ENCODE assay signal across 15 cellular contexts in genomic region chr4:1862961-1863296, GRCh38. TPM values are rescaled to one million over a fixed set of nuclear protein-coding genes. Genes with fewer than 3 reads are reported as not detected.
DNase-seq lines count a peak whose midpoint lies in the region; ATAC-seq, FAIRE-seq and TF ChIP-seq lines count a peak whose summit lies in the region.
"Had no signal": no experiment of that assay in that cellular context is flagged by ENCODE, and none has a peak within 500 bp of the region (broad histone marks: within the 10 kb centered on the region; RNA-seq: fewer than 3 reads in every experiment).

No MANE protein-coding gene starts in this region.

- no peaks in the 10 kb centered on the region for H3K9me3 Mint-ChIP-seq in T-helper 2 cell treated with Interferon-gamma antibody and Interleukin-4, amounts not matched to agents 5 μg/mL and 100 μg/mL, for 36 hours
- no peaks in the 10 kb centered on the region for H3K9me3 Mint-ChIP-seq in IgD-negative memory B cell
- no peaks in the 10 kb centered on the region for H3K9me3 Mint-ChIP-seq in neural progenitor cell

- peaks cover 13% of the 10 kb centered on the region for H3K4me1 Mint-ChIP-seq in T-helper 2 cell treated with Interferon-gamma antibody and Interleukin-4, amounts not matched to agents 5 μg/mL and 100 μg/mL, for 36 hours (ENCODE audit: low read depth)
- peaks cover 7 to 11% (median 7%) of the 10 kb centered on the region in 3 donors for H3K4me1 Mint-ChIP-seq in IgD-negative memory B cell
- peaks cover 67% of the 10 kb centered on the region for H3K4me1 Mint-ChIP-seq in neural progenitor cell

- H3K27me3 ChIP-seq in K562 (ENCODE audit: control insufficient read depth in 2 of 2, insufficient read depth in 2 of 2, low read length in 2 of 2) (no peaks in the 10 kb centered on the region), neural progenitor cell (peaks cover 89% of the 10 kb centered on the region)

- peak overlapping the region; percentile 59 for H3K4me3 Mint-ChIP-seq in T-helper 2 cell treated with Interferon-gamma antibody and Interleukin-4, amounts not matched to agents 5 μg/mL and 100 μg/mL, for 36 hours
- peak overlapping the region; percentile 15 to 79 (median 69) for H3K4me3 Mint-ChIP-seq in IgD-negative memory B cell
- peak overlapping the region; percentile 76 for H3K4me3 Mint-ChIP-seq in neural progenitor cell

- no peak for TF ChIP-seq POLR2A in K562 (conservative IDR thresholded peaks at IDR 0.05)

- H3K27me3 Mint-ChIP-seq in T-helper 2 cell treated with Interferon-gamma antibody and Interleukin-4, amounts not matched to agents 5 μg/mL and 100 μg/mL, for 36 hours (ENCODE audit: low read depth) = no peaks in the 10 kb centered on the region
- H3K27me3 Mint-ChIP-seq in IgD-negative memory B cell (peaks cover 3% of the 10 kb centered on the region), neural progenitor cell (ENCODE audit: insufficient read depth, low read depth) (peaks cover 8% of the 10 kb centered on the region)

- 52% methylated on average over 10 of the region's 14 CpGs for WGBS in K562 (ENCODE audit: insufficient coverage, low coverage, missing lambda C conversion rate)

- H3K9me1 ChIP-seq in K562 (ENCODE audit: control insufficient read depth, insufficient read depth, low read length) = no peaks in the 10 kb centered on the region

- H3K27ac Mint-ChIP-seq in T-helper 2 cell treated with Interferon-gamma antibody and Interleukin-4, amounts not matched to agents 5 μg/mL and 100 μg/mL, for 36 hours = peak overlapping the region; percentile 31
- H3K27ac Mint-ChIP-seq in IgD-negative memory B cell = peak overlapping the region in 2 of 3 donors; percentile 15 to 53
- H3K27ac Mint-ChIP-seq in neural progenitor cell = peak overlapping the region; percentile 98

- H3K9me3 ChIP-seq in K562 (replicated peaks; ENCODE audit: control insufficient read depth, insufficient read depth, low read depth, low read length) = no peaks in the 10 kb centered on the region
- H3K9me3 ChIP-seq in neural progenitor cell (ENCODE audit: low read depth) = no peaks in the 10 kb centered on the region

- ATAC-seq in K562 (no peak), HG02970 (IDR thresholded peaks at IDR 0.05; ENCODE audit: low FRiP score, unreplicated experiment) (no peak)

- no peak for DNase-seq in T-helper 2 cell treated with Interferon-gamma antibody and Interleukin-4, amounts not matched to agents 5 μg/mL and 100 μg/mL, for 36 hours (ENCODE audit: low spot score)
- DNase-seq in T-helper 2 cell = no peak
- DNase-seq in K562 (ENCODE audit: extremely low read depth in 1 of 4, low spot score in 3 of 4) = no peak
- no peak for DNase-seq in neural progenitor cell (ENCODE audit: low spot score)
- no peak for DNase-seq in RCC 7860 (ENCODE audit: low spot score)
- DNase-seq in DMS153 (lab: John Stamatoyannopoulos, UW) = no peak
- DNase-seq: amygdala, COR-L47, left colon, NCI-H1092 treated with DMSO at 0.1 percent for 48 hours, Right ventricle myocardium superior had no signal

- peak overlapping the region in 1 of 2 experiments; percentile 78; a peak in 2 of 4 replicates for H3K9ac ChIP-seq in K562 (ENCODE audit: insufficient read depth in 1 of 2, low read depth in 2 of 2, low read length in 2 of 2)
- no peak overlapping the region for H3K9ac ChIP-seq in neural progenitor cell

- H3K36me3 ChIP-seq in K562 (ENCODE audit: control insufficient read depth, insufficient read depth, low read length) (no peaks in the 10 kb centered on the region; the same call in 2 of the 3 replicates), neural progenitor cell (no peaks in the 10 kb centered on the region)

- H3K4me2 ChIP-seq in K562 (ENCODE audit: insufficient read depth, low read length) (no peak overlapping the region), neural progenitor cell (peak overlapping the region; percentile 62)

- in situ Hi-C loops in K562 (cut with MboI) = no loop called here

- TF ChIP-seq RAD21 in K562 (CRISPR knock-in tag; conservative IDR thresholded peaks at IDR 0.05 in 1 of 2, IDR thresholded peaks at IDR 0.05 in 1 of 2) = no peak

- POLR2A ChIA-PET in K562 (lab: Yijun Ruan, JAX) = interaction anchor here (1.0 to 1.2 kb wide), 2 partner anchors 11 to 18 kb away, joined by 3 to 4 read pairs; no protein-coding TSS in a partner anchor

- H3K27ac ChIP-seq in K562 (ENCODE audit: extremely low read depth, low read depth, low read length) (no peak overlapping the region), neural progenitor cell (no peak overlapping the region)
- H3K27ac ChIP-seq: 22Rv1, epithelial cell of prostate had no signal

- CTCF ChIA-PET in K562 (lab: Yijun Ruan, JAX; ENCODE audit: low intra/inter-chr PET ratio) = interaction anchor here (0.6 kb wide), 1 partner anchor 37 kb away, joined by 4 read pairs; no protein-coding TSS in a partner anchor

- BruUV-seq in K562 (replicated peaks; lab: Mats Ljungman, UMichigan) = no TSS peak

- FAIRE-seq in K562 (lab: Jason Lieb, UNC) (peak; percentile 65), RCC 7860 (lab: Jason Lieb, UNC) (no peak)

- peaks cover 15 to 39% of the 10 kb centered on the region in 2 experiments for H3K4me1 ChIP-seq in K562 (replicated peaks in 1 of 2; ENCODE audit: control insufficient read depth in 2 of 2, insufficient read depth in 2 of 2, low read length in 2 of 2)
- H3K4me1 ChIP-seq in neural progenitor cell = peaks cover 44% of the 10 kb centered on the region

- H3K36me3 Mint-ChIP-seq in T-helper 2 cell treated with Interferon-gamma antibody and Interleukin-4, amounts not matched to agents 5 μg/mL and 100 μg/mL, for 36 hours (ENCODE audit: low read depth) = no peaks in the 10 kb centered on the region
- H3K36me3 Mint-ChIP-seq in IgD-negative memory B cell (no peaks in the 10 kb centered on the region), neural progenitor cell (no peaks in the 10 kb centered on the region)

- H4K20me1 ChIP-seq in K562 (replicated peaks; ENCODE audit: control insufficient read depth, insufficient read depth, low read length) = no peaks in the 10 kb centered on the region
- H4K20me1 ChIP-seq in neural progenitor cell (ENCODE audit: low read depth) = peaks cover 26% of the 10 kb centered on the region

- H2AFZ ChIP-seq in K562 (ENCODE audit: low read depth, low read length) (peak overlapping the region; percentile 53), neural progenitor cell (replicated peaks) (no peak overlapping the region)

- peaks cover 2% of the 10 kb centered on the region; the same call in 1 of the 3 replicates for H3K79me2 ChIP-seq in K562 (ENCODE audit: control insufficient read depth, insufficient read depth, low read length)
- no peaks in the 10 kb centered on the region for H3K79me2 ChIP-seq in neural progenitor cell (ENCODE audit: low read depth)

- H3K4me3 ChIP-seq in K562 = no peak overlapping the region
- no peak overlapping the region for H3K4me3 ChIP-seq in neural progenitor cell

- TF ChIP-seq CTCF in K562 (IDR thresholded peaks at IDR 0.05 in 2 of 3, conservative IDR thresholded peaks at IDR 0.05 in 1 of 3; ENCODE audit: insufficient read depth in 2 of 3, low read depth in 1 of 3, low read length in 3 of 3) (no peak), neural progenitor cell (IDR thresholded peaks at IDR 0.05) (no peak)

- no peak for TF ChIP-seq EP300 in K562 (IDR thresholded peaks at IDR 0.05; ENCODE audit: low read length)

- intact Hi-C loops in K562 (cut with micrococcal nuclease) = no loop called here

- H3F3A ChIP-seq in neural progenitor cell (ENCODE audit: low read depth) = peaks cover 11% of the 10 kb centered on the region

TF ChIP-seq in K562, 482 proteins besides CTCF, POLR2A, EP300 and RAD21:
- TF ChIP-seq FUS (optimal IDR thresholded peaks at IDR 0.05; ENCODE audit: low read depth, low read length) = no peak

RNA-seq across cellular contexts. Expression of gene LETM1, which starts 7.0 kb away (rescaled TPM):
- polyA plus RNA-seq in IgD-negative memory B cell = 12.0 TPM
- total RNA-seq in K562 (2011; cell fraction: chromatin; rRNA removed; ENCODE audit: low replicate concordance) = 127 and 320 TPM in 2 replicates
- 226 and 230 TPM in 2 replicates for total RNA-seq in K562 (2011; cell fraction: nucleolus; rRNA removed)
- 127 and 144 TPM in 2 replicates for total RNA-seq in K562 (2011; cell fraction: nucleoplasm; rRNA removed)
- total RNA-seq in K562 (2014; rRNA removed) = 99.1 and 118 TPM in 2 replicates
- total RNA-seq in K562 (2014; rRNA removed; fragmentation: Illumina TruSeq; extraction: Trizol) = 26.9 and 33.1 TPM in 2 replicates
- 48.3 and 49.6 TPM in 2 replicates for total RNA-seq in K562 (2015; rRNA removed; fragmentation: Illumina TruSeq; extraction: Trizol)
- total RNA-seq in K562 (2021) = 105 and 109 TPM in 2 replicates
- polyA plus RNA-seq in K562 (2011; rRNA removed) = 28.3 and 38.6 TPM in 2 replicates
- 25.3 and 48.8 TPM in 2 replicates for polyA plus RNA-seq in K562 (2011; cell fraction: cytosol; rRNA removed)
- 122 and 226 TPM in 2 replicates for polyA plus RNA-seq in K562 (2011; cell fraction: nucleus; rRNA removed)
- 34.0 and 53.2 TPM in 2 replicates for polyA plus RNA-seq in K562 (2012)
- 35.0 and 44.2 TPM in 2 replicates for polyA plus RNA-seq in K562 (2014; fragmentation: Illumina TruSeq; extraction: Trizol)
- polyA plus RNA-seq in K562 (2014; fragmentation: Nextera tagmentation; extraction: Ambion mirVana) = 1 to 10 TPM; 3.9 to 5.6 TPM
- polyA plus RNA-seq in K562 (2014; rRNA removed) = 67.7 and 72.0 TPM in 2 replicates
- 43.8 and 47.1 TPM in 2 replicates for polyA minus RNA-seq in K562 (2011; rRNA and poly(A)+ RNA removed)
- polyA minus RNA-seq in K562 (2011; cell fraction: cytosol; rRNA and poly(A)+ RNA removed) = 67.2 and 76.8 TPM in 2 replicates
- 76.1 and 82.1 TPM in 2 replicates for polyA minus RNA-seq in K562 (2011; cell fraction: nucleus; rRNA and poly(A)+ RNA removed)
- total RNA-seq in neural progenitor cell (ENCODE audit: low replicate concordance) = 16.9 and 34.8 TPM in 2 replicates

RNA-seq across cellular contexts. Expression of gene NSD2, which starts 8.3 kb away (rescaled TPM):
- polyA plus RNA-seq in IgD-negative memory B cell (7.4 TPM), K562 (2011; rRNA removed) (48.5 and 59.2 TPM in 2 replicates), K562 (2014; fragmentation: Illumina TruSeq; extraction: Trizol) (62.7 and 74.1 TPM in 2 replicates), K562 (2014; fragmentation: Nextera tagmentation; extraction: Ambion mirVana) (1 to 10 TPM; 6.4 to 9.7 TPM), K562 (2014; rRNA removed) (53.5 and 58.5 TPM in 2 replicates)
- 289 and 389 TPM in 2 replicates for total RNA-seq in K562 (2011; cell fraction: chromatin; rRNA removed; ENCODE audit: low replicate concordance)
- 139 and 156 TPM in 2 replicates for total RNA-seq in K562 (2011; cell fraction: nucleolus; rRNA removed)
- 199 and 236 TPM in 2 replicates for total RNA-seq in K562 (2011; cell fraction: nucleoplasm; rRNA removed)
- total RNA-seq in K562 (2014; rRNA removed) (51.8 and 60.7 TPM in 2 replicates), K562 (2014; rRNA removed; fragmentation: Illumina TruSeq; extraction: Trizol) (76.3 and 81.4 TPM in 2 replicates), K562 (2015; rRNA removed; fragmentation: Illumina TruSeq; extraction: Trizol) (55.7 and 58.8 TPM in 2 replicates), K562 (2021) (112 and 126 TPM in 2 replicates), neural progenitor cell (ENCODE audit: low replicate concordance) (165 and 176 TPM in 2 replicates)
- polyA plus RNA-seq in K562 (2011; cell fraction: cytosol; rRNA removed) = 29.9 and 35.2 TPM in 2 replicates
- polyA plus RNA-seq in K562 (2011; cell fraction: nucleus; rRNA removed) = 134 and 155 TPM in 2 replicates
- 52.3 and 53.7 TPM in 2 replicates for polyA plus RNA-seq in K562 (2012)
- 106 and 124 TPM in 2 replicates for polyA minus RNA-seq in K562 (2011; rRNA and poly(A)+ RNA removed)
- 58.0 and 70.8 TPM in 2 replicates for polyA minus RNA-seq in K562 (2011; cell fraction: cytosol; rRNA and poly(A)+ RNA removed)
- 57.1 and 96.7 TPM in 2 replicates for polyA minus RNA-seq in K562 (2011; cell fraction: nucleus; rRNA and poly(A)+ RNA removed)

Comparison
In these comparisons a context has a peak if more than half of its experiments do, and no peak if none do; other contexts are left out.
1. H3K27ac Mint-ChIP-seq: peak in every context shown above with its lines; median percentile 98 in neural progenitor cell; 34 in IgD-negative memory B cell; 31 in T-helper 2 cell treated with Interferon-gamma antibody and Interleukin-4, amounts not matched to agents 5 μg/mL and 100 μg/mL, for 36 hours.